Comparison of ENCODE assay signal across 21 cellular contexts in genomic region chr10:22761569-22762220, GRCh38. TPM values are rescaled to one million over a fixed set of nuclear protein-coding genes. Genes with fewer than 3 reads are reported as not detected.
DNase-seq lines count a peak whose midpoint lies in the region; ATAC-seq and TF ChIP-seq lines count a peak whose summit lies in the region.
"Had no signal": no experiment of that assay in that cellular context is flagged by ENCODE, and none has a peak within 500 bp of the region (broad histone marks: within the 10 kb centered on the region; RNA-seq: fewer than 3 reads in every experiment).

No MANE protein-coding gene starts in this region.

- H3K4me2 ChIP-seq in GM23338: no peak overlapping the region
- H3K4me2 ChIP-seq: hepatocyte had no signal

- ATAC-seq in GM23338: no peak
- no peak for ATAC-seq in GM21390 (IDR thresholded peaks at IDR 0.05; ENCODE audit: unreplicated experiment)
- ATAC-seq: body of pancreas, right cardiac atrium had no signal

- no peaks in the 10 kb centered on the region; the same call in 2 of the 3 replicates for H3K4me1 Mint-ChIP-seq in GM23338

- H3K27me3 ChIP-seq in GM23338 (ENCODE audit: insufficient read depth): no peaks in the 10 kb centered on the region
- H3K27me3 ChIP-seq: body of pancreas, hepatocyte, suprapubic skin had no signal

- H3F3A ChIP-seq in GM23338 (replicated peaks; ENCODE audit: low read depth): no peaks in the 10 kb centered on the region

- no peaks in the 10 kb centered on the region for H3K79me2 ChIP-seq in GM23338 (replicated peaks; ENCODE audit: insufficient read depth)
- H3K79me2 ChIP-seq: hepatocyte had no signal

- H3K27ac ChIP-seq in GM23338 (ENCODE audit: low read depth): no peak overlapping the region
- H3K27ac ChIP-seq in substantia nigra (ENCODE audit: low read depth, low read length, poor library complexity, severe bottlenecking): peak overlapping the region; percentile 96
- H3K27ac ChIP-seq: body of pancreas, hepatocyte, HL-60, suprapubic skin had no signal

- no peak overlapping the region for H3K27ac Mint-ChIP-seq in GM23338
- H3K27ac Mint-ChIP-seq: activated naive CD8-positive, alpha-beta T cell; activated T-helper 1 cell treated with anti-CD3 and anti-CD28 coated beads, Interleukin-12 subunit alpha, Interleukin-12 subunit beta, Interleukin-2, Interleukin-4 antibody, amounts not matched to agents 30 ng/mL and 10 ng/mL and 1 ng/mL, durations not matched to agents 14 hours and 24 hours and 36 hours had no signal

- peaks cover 1% of the 10 kb centered on the region for H3K27me3 Mint-ChIP-seq in GM23338 (ENCODE audit: insufficient read depth, low read depth, poor library complexity)
- H3K27me3 Mint-ChIP-seq: activated naive CD8-positive, alpha-beta T cell had no signal

- no peaks in the 10 kb centered on the region for H3K36me3 ChIP-seq in GM23338 (ENCODE audit: insufficient read depth)
- H3K36me3 ChIP-seq: suprapubic skin had no signal

- no peaks in the 10 kb centered on the region for H3K36me3 Mint-ChIP-seq in GM23338 (ENCODE audit: low read depth)

- TF ChIP-seq CTCF in GM23338 (conservative IDR thresholded peaks at IDR 0.05; ENCODE audit: low read depth in 2 of 2): no peak

- no peaks in the 10 kb centered on the region for H3K9me3 Mint-ChIP-seq in GM23338
- H3K9me3 Mint-ChIP-seq: activated T-helper 1 cell treated with anti-CD3 and anti-CD28 coated beads, Interleukin-12 subunit alpha, Interleukin-12 subunit beta, Interleukin-2, Interleukin-4 antibody, amounts not matched to agents 30 ng/mL and 10 ng/mL and 1 ng/mL, durations not matched to agents 14 hours and 24 hours and 36 hours had no signal

- H3K9me2 ChIP-seq in GM23338 (ENCODE audit: insufficient read depth): no peaks in the 10 kb centered on the region

- POLR2A ChIA-PET in HEK293T (lab: Yijun Ruan, JAX): no interaction called here

- DNase-seq in GM23338 (ENCODE audit: low spot score) (no peak), anterior cingulate cortex (lab: John Stamatoyannopoulos, UW) (peak in 43 of 58 donors; percentile 8 to 87 (median 52)), inferior parietal cortex (ENCODE audit: extremely low spot score) (peak; percentile 74), substantia nigra (lab: John Stamatoyannopoulos, UW) (peak in 41 of 49 donors; percentile 17 to 80 (median 52)), HEK293T (ENCODE audit: extremely low spot score) (no peak), NCI-H187 (lab: John Stamatoyannopoulos, UW) (no peak)
- DNase-seq: activated CD4-positive, alpha-beta T cell treated with anti-CD3 and anti-CD28 coated beads for 48 hours; body of pancreas; islet precursor cell; NCI-H146; NCI-H2171; NCI-H69; right cardiac atrium; stimulated activated CD4-positive, alpha-beta T cell treated with anti-CD3 and anti-CD28 coated beads, Interleukin-15, amount 100 ng/mL, for 24 hours had no signal

- CTCF ChIA-PET in HEK293T (lab: Yijun Ruan, JAX): no interaction called here

- no peaks in the 10 kb centered on the region for H3K4me1 ChIP-seq in GM23338 (ENCODE audit: insufficient read depth)

- no peak overlapping the region for H3K4me3 ChIP-seq in GM23338
- H3K4me3 ChIP-seq: body of pancreas, hepatocyte, lung, suprapubic skin had no signal

- no peaks in the 10 kb centered on the region for H4K20me1 ChIP-seq in GM23338 (replicated peaks; ENCODE audit: insufficient read depth)

- H2AFZ ChIP-seq in GM23338: peak overlapping the region; percentile 47; the same call in 1 of the 2 replicates
- H2AFZ ChIP-seq: hepatocyte had no signal

- H3K4me3 Mint-ChIP-seq in GM23338: no peak overlapping the region
- H3K4me3 Mint-ChIP-seq: activated naive CD8-positive, alpha-beta T cell; activated T-helper 1 cell treated with anti-CD3 and anti-CD28 coated beads, Interleukin-12 subunit alpha, Interleukin-12 subunit beta, Interleukin-2, Interleukin-4 antibody, amounts not matched to agents 30 ng/mL and 10 ng/mL and 1 ng/mL, durations not matched to agents 14 hours and 24 hours and 36 hours had no signal

TF ChIP-seq in GM23338, 12 proteins besides CTCF, POLR2A, EP300 and RAD21:
- TF ChIP-seq POLR2AphosphoS5 (IDR thresholded peaks at IDR 0.05; ENCODE audit: low read depth) (no peak), CREB1 (CRISPR knock-in tag; IDR thresholded peaks at IDR 0.05; ENCODE audit: low read depth) (no peak), EZH2 (IDR thresholded peaks at IDR 0.05; ENCODE audit: low read depth, unreplicated experiment) (no peak), ZNF331 (CRISPR knock-in tag; IDR thresholded peaks at IDR 0.05; ENCODE audit: low read depth) (no peak), JUNB (IDR thresholded peaks at IDR 0.05; ENCODE audit: unreplicated experiment) (no peak)

TF ChIP-seq in HEK293T, 16 proteins besides CTCF, POLR2A, EP300 and RAD21:
- TF ChIP-seq FOXA1 (IDR thresholded peaks at IDR 0.05): no peak
- TF ChIP-seq SUZ12 (IDR thresholded peaks at IDR 0.05): no peak
- TF ChIP-seq SP1 (IDR thresholded peaks at IDR 0.05): no peak
- TF ChIP-seq ZNF384 (IDR thresholded peaks at IDR 0.05): no peak

RNA-seq across cellular contexts. Expression of gene PIP4K2A, which starts 47.3 kb away (rescaled TPM):
- 40.1 and 44.4 TPM in 2 replicates for total RNA-seq in GM23338 (2014; rRNA removed; shearing (Covaris generic))
- 39.9 and 40.3 TPM in 2 replicates for polyA plus RNA-seq in GM23338 (2016; fragmentation: Nextera tagmentation; extraction: Ambion mirVana)

Comparison
In these comparisons a context has a peak if more than half of its experiments do, and no peak if none do; other contexts are left out.
1. DNase-seq: peak in anterior cingulate cortex (43 of 58), inferior parietal cortex (single experiment) and substantia nigra (41 of 49); none in GM23338 (single experiment), HEK293T (single experiment) and NCI-H187 (0 of 2).